ENCODE assay signal across 11 cellular contexts in genomic region chr10:29720149-29720548, GRCh38.
"Had no signal": no experiment of that assay in that cellular context is flagged by ENCODE, and none has a peak within 500 bp of the region (broad histone marks: within the 10 kb centered on the region; RNA-seq: fewer than 3 reads in every experiment).

No MANE protein-coding gene starts in this region.

- FAIRE-seq: H1, H54 had no signal

- H2AFZ ChIP-seq: GM23338 had no signal

- H3K27ac ChIP-seq: HL-60, KMS-11 had no signal

- DNase-seq: H9, HCEC 1CT, HFFc6, IMR-90, Karpas-422, KBM-7 had no signal

- H3K9ac ChIP-seq: KMS-11 had no signal

- H3K4me2 ChIP-seq: GM23338, KMS-11 had no signal

- H3K4me3 ChIP-seq: GM23338 had no signal

- ATAC-seq: GM23338 had no signal
